In the genomic region with DNA sequence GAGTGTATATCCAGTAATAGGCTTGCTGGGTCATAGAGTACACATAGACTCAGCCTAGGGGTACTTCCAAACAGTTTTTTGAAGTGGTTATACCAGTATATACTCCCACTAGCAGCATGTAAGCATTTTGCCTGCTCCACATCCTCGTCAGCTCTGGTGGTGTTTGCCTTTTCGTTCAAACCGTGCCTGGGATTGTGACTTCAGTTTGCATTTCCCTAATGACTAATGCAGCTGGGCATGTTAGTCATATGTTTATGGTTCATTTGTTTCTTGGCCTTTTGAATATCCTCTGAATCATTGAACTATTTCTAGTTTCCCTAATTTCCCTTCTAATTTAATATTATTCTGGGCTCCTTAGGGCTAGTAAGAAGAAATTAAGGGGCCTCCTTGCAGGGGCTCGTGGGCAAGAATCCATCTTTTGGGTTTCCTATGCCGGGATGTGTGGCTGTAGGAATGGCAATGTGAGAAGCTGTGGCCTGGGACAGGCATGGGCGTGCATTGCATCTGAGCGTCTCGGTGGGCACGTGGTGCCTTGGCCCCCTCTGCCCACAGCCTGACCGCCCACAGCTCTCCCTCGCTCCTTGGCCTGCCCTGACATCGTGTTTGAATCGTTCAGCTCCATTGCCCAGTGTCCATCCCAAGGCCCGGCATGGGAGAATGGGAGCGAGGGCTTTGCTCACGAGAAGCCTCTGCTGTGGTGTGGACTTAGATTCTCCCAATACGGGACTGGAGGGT, we compare ENCODE assay signal across 13 cellular contexts. TPM values are rescaled to one million over a fixed set of nuclear protein-coding genes. Genes with fewer than 3 reads are reported as not detected.
DNase-seq lines count a peak whose midpoint lies in the region; ATAC-seq lines count a peak whose summit lies in the region.
"Had no signal": no experiment of that assay in that cellular context is flagged by ENCODE, and none has a peak within 500 bp of the region (broad histone marks: within the 10 kb centered on the region; RNA-seq: fewer than 3 reads in every experiment).

No MANE protein-coding gene starts in this region.

- peak overlapping the region; percentile 59 to 82 for H3K27ac ChIP-seq in aorta (ENCODE audit: low read depth in 1 of 2, low read length in 2 of 2)
- H3K27ac ChIP-seq: VCaP had no signal

- WGBS in aorta, 2 donors: 58 to 61% methylated on average over 17 of the region's 17 CpGs

- peak; percentile 34 for ATAC-seq in aorta (ENCODE audit: low FRiP score)
- ATAC-seq in GM21576 (IDR thresholded peaks at IDR 0.05; ENCODE audit: unreplicated experiment): no peak

- H3K27me3 ChIP-seq in aorta (ENCODE audit: control insufficient read depth in 1 of 2, insufficient read depth in 2 of 2, low read length in 1 of 2): no peaks in the 10 kb centered on the region

- H3K4me1 ChIP-seq in aorta (ENCODE audit: control insufficient read depth in 1 of 2, insufficient read depth in 2 of 2, low read length in 2 of 2): peaks cover 5 to 10% of the 10 kb centered on the region in 2 donors

- intact Hi-C loops in aorta (cut with DNase I): loop anchor here (1.0 to 10.0 kb wide), 3 partner anchors 26 to 284 kb away; partner anchors contain the start of gene MTHFS (in 1 of the 2)

- no peaks in the 10 kb centered on the region for H3K36me3 ChIP-seq in aorta (ENCODE audit: control insufficient read depth in 1 of 2, insufficient read depth in 2 of 2, low read length in 1 of 2)

- DNase-seq in activated effector memory CD4-positive, alpha-beta T cell treated with anti-CD3 and anti-CD28 coated beads, Interleukin-2, amount 50 U/mL, for 16 hours: peak; percentile 33
- no peak for DNase-seq in activated effector memory CD4-positive, alpha-beta T cell treated with Interleukin-2 at 50 U/mL for 16 hours
- DNase-seq in amniotic stem cell (lab: John Stamatoyannopoulos, UW) (peak; percentile 67), hepatic stellate cell (ENCODE audit: low spot score) (peak; percentile 91), aorta (no peak), NCI-H524 (lab: John Stamatoyannopoulos, UW) (no peak)
- DNase-seq in activated T-cell treated with anti-CD3 and anti-CD28 coated beads, Interleukin-2, amount 50 U/mL, for 48 hours: no peak
- DNase-seq: C1 segment of cervical spinal cord, H7, hypothalamus, occipital lobe had no signal

- no peaks in the 10 kb centered on the region for H3K9me3 ChIP-seq in aorta (ENCODE audit: control insufficient read depth, low read length)

- no peak overlapping the region for H3K4me3 ChIP-seq in aorta (ENCODE audit: low read length in 2 of 2)

RNA-seq across cellular contexts. Expression of gene FAH, which starts 26.4 kb away (rescaled TPM):
- total RNA-seq in aorta: 10 to 100 TPM; 19.3 to 21.9 TPM
- polyA plus RNA-seq in aorta: 100 to 1,000 TPM in 1 of 2 donors, 10 to 100 TPM in 1; 18.2 to 137 TPM

Comparison
In these comparisons a context has a peak if more than half of its experiments do, and no peak if none do; other contexts are left out.
1. DNase-seq: peak in activated effector memory CD4-positive, alpha-beta T cell treated with anti-CD3 and anti-CD28 coated beads, Interleukin-2, amount 50 U/mL, for 16 hours (single experiment), amniotic stem cell (single experiment) and hepatic stellate cell (single experiment); none in activated effector memory CD4-positive, alpha-beta T cell treated with Interleukin-2 at 50 U/mL for 16 hours (single experiment), aorta (0 of 2), NCI-H524 (0 of 2) and activated T-cell treated with anti-CD3 and anti-CD28 coated beads, Interleukin-2, amount 50 U/mL, for 48 hours (0 of 2).